In genomic region chr5:33043598-33043997, GRCh38 we compare ENCODE assay signal across 12 cellular contexts.
DNase-seq lines count a peak whose midpoint lies in the region; ATAC-seq and TF ChIP-seq lines count a peak whose summit lies in the region.
"Had no signal": no experiment of that assay in that cellular context is flagged by ENCODE, and none has a peak within 500 bp of the region (broad histone marks: within the 10 kb centered on the region; RNA-seq: fewer than 3 reads in every experiment).

No MANE protein-coding gene starts in this region.

- H3K9ac ChIP-seq in IMR-90 (ENCODE audit: low read depth, low read length) = no peak overlapping the region
- H3K9ac ChIP-seq in mammary epithelial cell (ENCODE audit: insufficient read depth, low read length) = no peak overlapping the region

- TF ChIP-seq EP300 in sigmoid colon (IDR thresholded peaks at IDR 0.05) = no peak

- H3K27me3 ChIP-seq in IMR-90 (ENCODE audit: control insufficient read depth, insufficient read depth, low read length) = no peaks in the 10 kb centered on the region
- no peaks in the 10 kb centered on the region for H3K27me3 ChIP-seq in mammary epithelial cell (ENCODE audit: insufficient read depth, low read length)
- H3K27me3 ChIP-seq in sigmoid colon = no peaks in the 10 kb centered on the region

- no peak overlapping the region for H2AK9ac ChIP-seq in IMR-90 (replicated peaks; ENCODE audit: low read depth, low read length, poor library complexity)

- no peaks in the 10 kb centered on the region for H3K79me1 ChIP-seq in IMR-90 (ENCODE audit: low read depth in 1 of 2, low read length in 2 of 2)

- H2BK120ac ChIP-seq in IMR-90 (ENCODE audit: low read depth, low read length) = no peak overlapping the region

- ATAC-seq in IMR-90 (ENCODE audit: low read depth) = no peak

- H3K9me3 ChIP-seq in IMR-90 (ENCODE audit: control insufficient read depth, insufficient read depth, low read length) = peaks cover 5% of the 10 kb centered on the region; the same call in 1 of the 2 replicates
- no peaks in the 10 kb centered on the region for H3K9me3 ChIP-seq in mammary epithelial cell (replicated peaks; ENCODE audit: insufficient read depth, low read length)
- peaks cover 0 to 8% (median 2%) of the 10 kb centered on the region in 4 donors for H3K9me3 ChIP-seq in sigmoid colon
- H3K9me3 ChIP-seq: HAP-1 had no signal

- H3K4me2 ChIP-seq in IMR-90 (ENCODE audit: low read depth, low read length) (no peak overlapping the region), mammary epithelial cell (ENCODE audit: insufficient read depth, low read depth, low read length) (no peak overlapping the region)

- BruUV-seq in IMR-90 (replicated peaks; lab: Mats Ljungman, UMichigan) = no TSS peak
- BruUV-seq in mammary epithelial cell (replicated peaks; lab: Mats Ljungman, UMichigan) = no TSS peak

- in situ Hi-C loops in IMR-90 (cut with MboI; ENCODE audit: low sequenced_read_pairs) (no loop called here), mammary epithelial cell (cut with MboI; ENCODE audit: low sequenced_read_pairs in 2 of 2) (no loop called here)

- peak; percentile 29 for DNase-seq in ELR (ENCODE audit: low read depth)
- DNase-seq in IMR-90 = no peak
- DNase-seq in mammary epithelial cell = peak; percentile 19
- DNase-seq in kidney tubule cell (ENCODE audit: low spot score) = peak; percentile 49
- DNase-seq in islet precursor cell = no peak
- no peak for DNase-seq in sigmoid colon
- no peak for DNase-seq in CD1c-positive myeloid dendritic cell (ENCODE audit: extremely low spot score)
- DNase-seq in ecto neural progenitor cell (ENCODE audit: low spot score) = no peak
- DNase-seq: Caco-2; CD8-positive, alpha-beta memory T cell; HFFc6 had no signal

- no peak for TF ChIP-seq CTCF in IMR-90 (conservative IDR thresholded peaks at IDR 0.05; ENCODE audit: low read depth, low read length)
- no peak for TF ChIP-seq CTCF in mammary epithelial cell (conservative IDR thresholded peaks at IDR 0.05 in 1 of 2, IDR thresholded peaks at IDR 0.05 in 1 of 2; ENCODE audit: extremely low read depth in 1 of 2, insufficient read depth in 1 of 2, low read depth in 1 of 2, low read length in 2 of 2)
- no peak for TF ChIP-seq CTCF in sigmoid colon (IDR thresholded peaks at IDR 0.05)

- POLR2A ChIA-PET in IMR-90 (lab: Charles Lee; ENCODE audit: unreplicated experiment) = no interaction called here

- TF ChIP-seq POLR2A in IMR-90 (IDR thresholded peaks at IDR 0.05; ENCODE audit: low read depth, low read length) (no peak), sigmoid colon (IDR thresholded peaks at IDR 0.05) (no peak)

- no peak overlapping the region for H3K4me3 ChIP-seq in IMR-90 (ENCODE audit: insufficient read depth, low read depth, low read length)
- no peak overlapping the region for H3K4me3 ChIP-seq in mammary epithelial cell (replicated peaks in 1 of 3; ENCODE audit: insufficient read depth in 1 of 3, low read depth in 2 of 3, low read length in 3 of 3)
- H3K4me3 ChIP-seq in sigmoid colon = no peak overlapping the region
- H3K4me3 ChIP-seq: HAP-1 had no signal

- no peaks in the 10 kb centered on the region; the same call in 1 of the 2 replicates for H3K9me1 ChIP-seq in IMR-90 (ENCODE audit: insufficient read depth, low read length)

- H4K8ac ChIP-seq in IMR-90 (ENCODE audit: low read depth in 2 of 2, low read length in 2 of 2) = no peak overlapping the region

- no peaks in the 10 kb centered on the region for H4K20me1 ChIP-seq in IMR-90 (ENCODE audit: insufficient read depth, low read length)
- no peaks in the 10 kb centered on the region for H4K20me1 ChIP-seq in mammary epithelial cell (ENCODE audit: insufficient read depth, low read length)

- no peaks in the 10 kb centered on the region for H3K36me3 ChIP-seq in IMR-90 (ENCODE audit: control insufficient read depth, insufficient read depth, low read length)
- H3K36me3 ChIP-seq in mammary epithelial cell (ENCODE audit: insufficient read depth, low read length) = no peaks in the 10 kb centered on the region
- no peaks in the 10 kb centered on the region for H3K36me3 ChIP-seq in sigmoid colon
- H3K36me3 ChIP-seq: HAP-1 had no signal

- H2BK5ac ChIP-seq in IMR-90 (ENCODE audit: low read depth, low read length, poor library complexity, severe bottlenecking) = no peak overlapping the region

- H3K18ac ChIP-seq in IMR-90 (ENCODE audit: low read depth, low read length) = no peak overlapping the region

- H3K14ac ChIP-seq in IMR-90 (replicated peaks; ENCODE audit: low read depth, low read length) = 0 out of 2 replicates have a peak overlapping the region, but pooled peaks have one; percentile 25

- H4K5ac ChIP-seq in IMR-90 (ENCODE audit: low read depth, low read length) = no peak overlapping the region

- H2BK20ac ChIP-seq in IMR-90 (ENCODE audit: low read depth, low read length) = no peak overlapping the region

- TF ChIP-seq RAD21 in IMR-90 (IDR thresholded peaks at IDR 0.05; ENCODE audit: low read length) = no peak

- no peak overlapping the region for H3K56ac ChIP-seq in IMR-90 (ENCODE audit: extremely low read depth, insufficient read depth, low read length)

- H3K4me1 ChIP-seq in IMR-90 (ENCODE audit: control insufficient read depth, insufficient read depth, low read length) = no peaks in the 10 kb centered on the region
- peaks cover 10% of the 10 kb centered on the region for H3K4me1 ChIP-seq in mammary epithelial cell (ENCODE audit: insufficient read depth, low read length)
- no peaks in the 10 kb centered on the region for H3K4me1 ChIP-seq in sigmoid colon
- H3K4me1 ChIP-seq: Caco-2, HAP-1 had no signal

- H2AFZ ChIP-seq in IMR-90 (replicated peaks; ENCODE audit: low read length, poor library complexity) (no peak overlapping the region), mammary epithelial cell (ENCODE audit: low read depth, low read length) (no peak overlapping the region)

- dilution Hi-C loops in IMR-90 (cut with HindIII; ENCODE audit: low sequenced_read_pairs, unreplicated experiment) (no loop called here), mammary epithelial cell (cut with HindIII; ENCODE audit: low sequenced_read_pairs) (no loop called here)

- no peak overlapping the region for H2BK15ac ChIP-seq in IMR-90 (ENCODE audit: low read depth, low read length)

- no peaks in the 10 kb centered on the region for H3K79me2 ChIP-seq in mammary epithelial cell (ENCODE audit: insufficient read depth, low read length)

- H3K23ac ChIP-seq in IMR-90 (ENCODE audit: low read depth, low read length) = no peak overlapping the region

- no peak overlapping the region for H3K27ac ChIP-seq in IMR-90 (ENCODE audit: insufficient read depth, low read length)
- H3K27ac ChIP-seq in mammary epithelial cell (ENCODE audit: insufficient read depth, low read depth, low read length) = no peak overlapping the region
- H3K27ac ChIP-seq in sigmoid colon = no peak overlapping the region

- intact Hi-C loops in IMR-90 (cut with micrococcal nuclease) (no loop called here), mammary epithelial cell (cut with micrococcal nuclease) (no loop called here), sigmoid colon (cut with DNase I) (no loop called here)

- CTCF ChIA-PET in IMR-90 (lab: Yijun Ruan, JAX) = no interaction called here
- CTCF ChIA-PET in mammary epithelial cell (lab: Charles Lee; ENCODE audit: low non-redundant PET) = no interaction called here

- no peak overlapping the region for H2AK5ac ChIP-seq in IMR-90 (ENCODE audit: low read depth, low read length)

- H4K91ac ChIP-seq in IMR-90 (ENCODE audit: insufficient read depth, low read depth, low read length) = no peak overlapping the region

- no peak overlapping the region for H3K4ac ChIP-seq in IMR-90 (ENCODE audit: low read depth, low read length)

TF ChIP-seq in IMR-90, 13 proteins besides CTCF, POLR2A, EP300 and RAD21:
- TF ChIP-seq RCOR1 (IDR thresholded peaks at IDR 0.05; ENCODE audit: insufficient replicate concordance, low read length) = no peak
- no peak for TF ChIP-seq ELK1 (IDR thresholded peaks at IDR 0.05; ENCODE audit: borderline replicate concordance, low read depth, low read length)
- no peak for TF ChIP-seq MAFK (IDR thresholded peaks at IDR 0.05; ENCODE audit: low read depth, low read length)
- TF ChIP-seq MAZ (IDR thresholded peaks at IDR 0.05; ENCODE audit: borderline replicate concordance, low read depth, low read length) = no peak
- no peak for TF ChIP-seq CEBPB (IDR thresholded peaks at IDR 0.05; ENCODE audit: low read depth, low read length)
- no peak for TF ChIP-seq USF2 (IDR thresholded peaks at IDR 0.05; ENCODE audit: low read depth, low read length)

Comparison
In these comparisons a context has a peak if more than half of its experiments do, and no peak if none do; other contexts are left out.
1. DNase-seq: peak in ELR (single experiment), mammary epithelial cell (single experiment) and kidney tubule cell (single experiment); none in IMR-90 (single experiment), islet precursor cell (single experiment), sigmoid colon (single experiment), CD1c-positive myeloid dendritic cell (single experiment) and ecto neural progenitor cell (single experiment).